Comparison of ENCODE assay signal across 22 cellular contexts in the genomic region with DNA sequence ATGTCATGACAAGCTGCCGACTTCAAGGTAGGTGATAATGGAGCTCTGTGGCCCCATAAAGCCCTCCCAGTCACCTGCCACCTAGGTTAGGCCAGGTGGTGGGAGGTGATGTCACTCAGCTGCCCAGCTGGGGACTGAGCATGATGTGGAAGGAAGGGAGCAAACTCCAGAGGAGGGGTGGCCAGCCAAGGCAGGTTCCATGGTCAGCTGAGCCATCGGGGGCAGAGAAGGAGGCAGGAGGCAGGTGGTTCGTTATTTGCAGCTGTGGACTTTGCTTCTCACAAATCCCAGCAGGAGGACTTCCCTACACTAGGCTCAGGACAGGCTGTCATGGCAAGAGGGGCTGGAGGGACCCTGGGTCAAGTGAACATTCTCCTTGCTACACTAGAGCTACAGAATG. TPM values are rescaled to one million over a fixed set of nuclear protein-coding genes. Genes with fewer than 3 reads are reported as not detected.
DNase-seq lines count a peak whose midpoint lies in the region; ATAC-seq, FAIRE-seq and TF ChIP-seq lines count a peak whose summit lies in the region.
"Had no signal": no experiment of that assay in that cellular context is flagged by ENCODE, and none has a peak within 500 bp of the region (broad histone marks: within the 10 kb centered on the region; RNA-seq: fewer than 3 reads in every experiment).

No MANE protein-coding gene starts in this region.

- H3K9ac ChIP-seq in HepG2 (ENCODE audit: insufficient read depth, low read depth, low read length): no peak overlapping the region

- H3K27ac Mint-ChIP-seq in MCF 10A (ENCODE audit: low read depth, unreplicated experiment): no peak overlapping the region
- H3K27ac Mint-ChIP-seq: IgD-negative memory B cell had no signal

- TF ChIP-seq EP300 in HepG2 (IDR thresholded peaks at IDR 0.05; ENCODE audit: low read depth in 2 of 2, low read length in 2 of 2): no peak
- no peak for TF ChIP-seq EP300 in HepG2 (CRISPR knock-in tag; IDR thresholded peaks at IDR 0.05; ENCODE audit: borderline replicate concordance)
- TF ChIP-seq EP300 in ovary (IDR thresholded peaks at IDR 0.05): no peak

- H3F3A ChIP-seq in PC-9 (ENCODE audit: insufficient read depth, low read depth): no peaks in the 10 kb centered on the region; the same call in 1 of the 2 replicates

- DNase-seq in breast epithelium (ENCODE audit: low spot score in 2 of 2): no peak
- DNase-seq in MCF 10A (ENCODE audit: unreplicated experiment): no peak
- no peak for DNase-seq in PC-9
- no peak for DNase-seq in HepG2 (ENCODE audit: low spot score)
- no peak for DNase-seq in hypothalamus (lab: John Stamatoyannopoulos, UW)
- DNase-seq in ovary: no peak
- DNase-seq in vagina (ENCODE audit: extremely low spot score in 2 of 2): no peak
- DNase-seq in SHP77 (lab: John Stamatoyannopoulos, UW): no peak
- DNase-seq: COR-L47, DMS153, H7, NCI-H1105 treated with DMSO at 0.1 percent for 48 hours, NCI-H187 treated with DMSO at 0.1 percent for 48 hours, NCI-H2171, NCI-H748 treated with DMSO at 0.1 percent for 48 hours, SHP77 treated with DMSO at 0.1 percent for 48 hours had no signal

- intact Hi-C loops in breast epithelium (cut with DNase I; ENCODE audit: low total_unique reads): no loop called here
- intact Hi-C loops in MCF 10A (cut with micrococcal nuclease): no loop called here
- intact Hi-C loops in PC-9 (cut with micrococcal nuclease; ENCODE audit: unreplicated experiment): no loop called here
- intact Hi-C loops in HepG2 (cut with micrococcal nuclease; ENCODE audit: unreplicated experiment): no loop called here
- intact Hi-C loops in ovary (cut with DNase I): no loop called here
- intact Hi-C loops in vagina (cut with DNase I): no loop called here

- peaks cover 10% of the 10 kb centered on the region for H3K36me3 Mint-ChIP-seq in MCF 10A (ENCODE audit: insufficient read depth, unreplicated experiment)
- H3K36me3 Mint-ChIP-seq: CD14-positive monocyte had no signal

- H3K27me3 Mint-ChIP-seq in MCF 10A (ENCODE audit: insufficient read depth, unreplicated experiment): no peaks in the 10 kb centered on the region
- H3K27me3 Mint-ChIP-seq: IgD-negative memory B cell had no signal

- POLR2A ChIA-PET in MCF 10A (lab: Yijun Ruan, JAX) (interaction anchor here (2.8 kb wide), 1 partner anchor 9 kb away, joined by 8 read pairs; no protein-coding TSS in a partner anchor), PC-9 (lab: Charles Lee; ENCODE audit: unreplicated experiment) (interaction anchor here (0.6 to 0.7 kb wide), 2 partner anchors 124 to 163 kb away, joined by 3 to 9 read pairs; partner anchors contain the start of gene TIMM17B), HepG2 (lab: Yijun Ruan, JAX) (interaction anchor here (1.1 kb wide), 1 partner anchor 40 kb away, joined by 4 read pairs; no protein-coding TSS in a partner anchor)

- TF ChIP-seq POLR2A in breast epithelium (IDR thresholded peaks at IDR 0.05) (no peak), HepG2 (IDR thresholded peaks at IDR 0.05; ENCODE audit: insufficient read depth in 1 of 2, low read depth in 2 of 2, low read length in 2 of 2) (no peak), ovary (IDR thresholded peaks at IDR 0.05) (no peak), vagina (IDR thresholded peaks at IDR 0.05) (no peak)

- no peaks in the 10 kb centered on the region for H4K20me1 ChIP-seq in PC-9 (ENCODE audit: insufficient read depth)
- no peaks in the 10 kb centered on the region for H4K20me1 ChIP-seq in HepG2 (ENCODE audit: insufficient read depth, low read length)

- H3K4me3 Mint-ChIP-seq in MCF 10A (ENCODE audit: unreplicated experiment): no peak overlapping the region
- H3K4me3 Mint-ChIP-seq: CD14-positive monocyte had no signal

- no peaks in the 10 kb centered on the region for H3K4me1 ChIP-seq in breast epithelium
- no peaks in the 10 kb centered on the region for H3K4me1 ChIP-seq in PC-9 (replicated peaks; ENCODE audit: insufficient read depth)
- H3K4me1 ChIP-seq in HepG2 (ENCODE audit: insufficient read depth, low read length): peaks cover 26% of the 10 kb centered on the region
- H3K4me1 ChIP-seq in ovary (ENCODE audit: insufficient read depth): no peaks in the 10 kb centered on the region
- H3K4me1 ChIP-seq in vagina: peaks cover 4% of the 10 kb centered on the region
- H3K4me1 ChIP-seq: Peyer's patch had no signal

- H3K4me2 ChIP-seq in PC-9: peak overlapping the region; percentile 62; the same call in 1 of the 2 replicates
- H3K4me2 ChIP-seq in HepG2 (ENCODE audit: low read depth, low read length): no peak overlapping the region

- H3K79me2 ChIP-seq in PC-9 (ENCODE audit: low read depth) (peaks cover 7% of the 10 kb centered on the region; the same call in 1 of the 2 replicates), HepG2 (ENCODE audit: insufficient read depth, low read length) (no peaks in the 10 kb centered on the region)

- ATAC-seq in HepG2: no peak; the same call in 2 of the 3 replicates
- ATAC-seq: SK-N-SH treated with all-trans-retinoic acid at 6 μM for 48 hours had no signal

- CTCF ChIA-PET in MCF 10A (lab: Yijun Ruan, JAX) (interaction anchor here (0.6 to 1.5 kb wide), 3 partner anchors 20 to 95 kb away, joined by 3 to 4 read pairs (median 3); no protein-coding TSS in a partner anchor), PC-9 (lab: Charles Lee) (no interaction called here), HepG2 (lab: Yijun Ruan, JAX; ENCODE audit: low intra/inter-chr PET ratio, low total read pairs) (no interaction called here)

- no peaks in the 10 kb centered on the region for H3K9me3 Mint-ChIP-seq in MCF 10A (ENCODE audit: unreplicated experiment)
- H3K9me3 Mint-ChIP-seq: IgD-negative memory B cell had no signal

- no peaks in the 10 kb centered on the region for H3K36me3 ChIP-seq in breast epithelium
- no peaks in the 10 kb centered on the region for H3K36me3 ChIP-seq in PC-9 (ENCODE audit: low read depth)
- H3K36me3 ChIP-seq in HepG2 (replicated peaks in 1 of 2; ENCODE audit: control insufficient read depth in 1 of 2, insufficient read depth in 2 of 2, low read length in 2 of 2): no peaks in the 10 kb centered on the region; a peak in 2 of 5 replicates
- no peaks in the 10 kb centered on the region for H3K36me3 ChIP-seq in ovary
- H3K36me3 ChIP-seq in vagina: peaks cover 0 to 5% of the 10 kb centered on the region in 2 donors
- H3K36me3 ChIP-seq: Peyer's patch had no signal

- peak overlapping the region; percentile 35 to 87 for H3K27ac ChIP-seq in breast epithelium
- no peak overlapping the region for H3K27ac ChIP-seq in PC-9
- H3K27ac ChIP-seq in HepG2 (ENCODE audit: extremely low read length, insufficient read depth, low read length): no peak overlapping the region
- no peak overlapping the region for H3K27ac ChIP-seq in ovary
- H3K27ac ChIP-seq in vagina: no peak overlapping the region

- no peaks in the 10 kb centered on the region for H3K4me1 Mint-ChIP-seq in MCF 10A (ENCODE audit: insufficient read depth, unreplicated experiment)
- H3K4me1 Mint-ChIP-seq: CD14-positive monocyte had no signal

- FAIRE-seq in HepG2 (lab: Jason Lieb, UNC): no peak
- FAIRE-seq: GM19239 had no signal

- H2AFZ ChIP-seq in PC-9 (no peak overlapping the region), HepG2 (ENCODE audit: low read length) (no peak overlapping the region)

- no peaks in the 10 kb centered on the region for H3K9me3 ChIP-seq in breast epithelium
- H3K9me3 ChIP-seq in PC-9 (ENCODE audit: insufficient read depth, low read depth): no peaks in the 10 kb centered on the region
- H3K9me3 ChIP-seq in HepG2 (ENCODE audit: low read length): no peaks in the 10 kb centered on the region
- H3K9me3 ChIP-seq in ovary: no peaks in the 10 kb centered on the region
- no peaks in the 10 kb centered on the region for H3K9me3 ChIP-seq in vagina
- H3K9me3 ChIP-seq: Peyer's patch had no signal

- H3K4me3 ChIP-seq in breast epithelium (no peak overlapping the region), PC-9 (no peak overlapping the region), HepG2 (replicated peaks in 1 of 3; ENCODE audit: insufficient read depth in 1 of 3, low read depth in 2 of 3, low read length in 3 of 3) (no peak overlapping the region), ovary (no peak overlapping the region), vagina (no peak overlapping the region)
- H3K4me3 ChIP-seq: Peyer's patch had no signal

- H3K27me3 ChIP-seq in breast epithelium (peaks cover 0 to 26% of the 10 kb centered on the region in 2 donors), PC-9 (ENCODE audit: insufficient read depth, low read depth) (no peaks in the 10 kb centered on the region), HepG2 (ENCODE audit: control insufficient read depth in 1 of 2, insufficient read depth in 2 of 2, low read length in 2 of 2) (no peaks in the 10 kb centered on the region), ovary (no peaks in the 10 kb centered on the region), vagina (no peaks in the 10 kb centered on the region)
- H3K27me3 ChIP-seq: Peyer's patch had no signal

- TF ChIP-seq CTCF in breast epithelium (IDR thresholded peaks at IDR 0.05) (no peak), MCF 10A (IDR thresholded peaks at IDR 0.05; ENCODE audit: unreplicated experiment) (no peak), PC-9 (conservative IDR thresholded peaks at IDR 0.05) (no peak), HepG2 (CRISPR knock-in tag; IDR thresholded peaks at IDR 0.05) (no peak), ovary (IDR thresholded peaks at IDR 0.05) (no peak), vagina (IDR thresholded peaks at IDR 0.05) (no peak)

- in situ Hi-C loops in HepG2 (cut with HindIII; ENCODE audit: extremely low pct_ligation_motif_present, low pct_unique_long_range_greater_than_20kb): no loop called here

- H3K9me2 ChIP-seq in PC-9 (ENCODE audit: insufficient read depth): no peaks in the 10 kb centered on the region

- BruUV-seq in MCF 10A (replicated peaks; lab: Mats Ljungman, UMichigan): no TSS peak
- no TSS peak for BruUV-seq in PC-9 (replicated peaks; lab: Mats Ljungman, UMichigan)
- no TSS peak for BruUV-seq in HepG2 (replicated peaks; lab: Mats Ljungman, UMichigan)

- TF ChIP-seq RAD21 in HepG2 (CRISPR knock-in tag; IDR thresholded peaks at IDR 0.05): no peak

- no CpG with 5 or more reads among the region's 3 CpGs for WGBS in HepG2 (ENCODE audit: low lambda C conversion rate)
- 72 to 81% (median 77%) methylated on average over 3 of the region's 3 CpGs for WGBS in ovary, 3 donors

RNA-seq across cellular contexts. Expression of gene CCDC120, which starts 2.1 kb away (rescaled TPM):
- total RNA-seq in breast epithelium (1 to 10 TPM in 2 of 3 donors, under 1 TPM in 1; 0.80 to 6.3 (median 4.3) TPM), MCF 10A (2022) (10.3 and 14.4 TPM in 2 replicates), PC-9 (2021) (20.6 and 23.9 TPM in 2 replicates), HepG2 (2016; rRNA removed; fragmentation: Illumina TruSeq; extraction: Trizol) (0.89 and 1.3 TPM in 2 replicates), ovary (10 to 100 TPM in 3 of 7 donors, 1 to 10 TPM in 4; 3.3 to 11.2 (median 9.9) TPM), vagina (8.6 TPM)
- 0.30 and 0.44 TPM in 2 replicates for total RNA-seq in HepG2 (2016; cell fraction: cytosol; rRNA removed; fragmentation: Illumina TruSeq; extraction: Trizol; ENCODE audit: low read depth)
- total RNA-seq in HepG2 (2016; cell fraction: insoluble cytoplasmic fraction; rRNA removed; fragmentation: Illumina TruSeq; extraction: Trizol): 0.61 and 1.2 TPM in 2 replicates
- total RNA-seq in HepG2 (2016; cell fraction: membrane; rRNA removed; fragmentation: Illumina TruSeq; extraction: Trizol): 0.83 and 0.90 TPM in 2 replicates
- 1.0 and 2.0 TPM in 2 replicates for total RNA-seq in HepG2 (2016; cell fraction: nucleus; rRNA removed; fragmentation: Illumina TruSeq; extraction: Trizol)
- polyA plus RNA-seq in HepG2 (2011; rRNA removed) (3.2 and 3.7 TPM in 2 replicates), ovary (1 to 10 TPM; 3.8 to 4.6 TPM)
- 1.7 and 2.1 TPM in 2 replicates for polyA plus RNA-seq in HepG2 (2011; cell fraction: cytosol; rRNA removed)
- polyA plus RNA-seq in HepG2 (2011; cell fraction: nucleus; rRNA removed): 11.3 and 13.0 TPM in 2 replicates
- 3.2 and 3.9 TPM in 2 replicates for polyA plus RNA-seq in HepG2 (2012)
- 0.15 and 0.16 TPM in 2 replicates for polyA plus RNA-seq in HepG2 (2016; cell fraction: cytosol; fragmentation: Illumina TruSeq; extraction: Trizol; ENCODE audit: low read depth)
- polyA plus RNA-seq in HepG2 (2016; cell fraction: insoluble cytoplasmic fraction; fragmentation: Illumina TruSeq; extraction: Trizol; ENCODE audit: low read depth): 2.4 and 3.0 TPM in 2 replicates
- 0.78 and 1.0 TPM in 2 replicates for polyA plus RNA-seq in HepG2 (2016; cell fraction: membrane; fragmentation: Illumina TruSeq; extraction: Trizol; ENCODE audit: low read depth)
- 7.3 TPM in 2 replicates for polyA plus RNA-seq in HepG2 (2016; cell fraction: nucleus; fragmentation: Illumina TruSeq; extraction: Trizol; ENCODE audit: insufficient read depth, low read depth)
- 3.1 and 4.9 TPM in 2 replicates for polyA minus RNA-seq in HepG2 (2011; rRNA and poly(A)+ RNA removed; ENCODE audit: low replicate concordance)
- polyA minus RNA-seq in HepG2 (2011; cell fraction: cytosol; rRNA and poly(A)+ RNA removed): 1.3 and 1.4 TPM in 2 replicates
- 2.8 and 4.2 TPM in 2 replicates for polyA minus RNA-seq in HepG2 (2011; cell fraction: nucleus; rRNA and poly(A)+ RNA removed)
- total RNA-seq: LHCN-M2 had no signal

RNA-seq across cellular contexts. Expression of gene PRAF2, which starts 12.9 kb away (rescaled TPM):
- total RNA-seq in breast epithelium: 10 to 100 TPM in 1 of 3 donors, 1 to 10 TPM in 2; 5.9 to 18.4 (median 6.6) TPM
- total RNA-seq in MCF 10A (2022): 32.1 and 34.5 TPM in 2 replicates
- total RNA-seq in PC-9 (2021): 12.8 and 17.6 TPM in 2 replicates
- total RNA-seq in HepG2 (2016; rRNA removed; fragmentation: Illumina TruSeq; extraction: Trizol): 0.33 TPM in 1 of 2 replicates, not detected in the other
- not detected in 2 replicates for total RNA-seq in HepG2 (2016; cell fraction: cytosol; rRNA removed; fragmentation: Illumina TruSeq; extraction: Trizol; ENCODE audit: low read depth)
- 0.37 TPM in 1 of 2 replicates, not detected in the other for total RNA-seq in HepG2 (2016; cell fraction: insoluble cytoplasmic fraction; rRNA removed; fragmentation: Illumina TruSeq; extraction: Trizol)
- total RNA-seq in HepG2 (2016; cell fraction: membrane; rRNA removed; fragmentation: Illumina TruSeq; extraction: Trizol): not detected in 2 replicates
- 1.0 TPM in 1 of 2 replicates, not detected in the other for total RNA-seq in HepG2 (2016; cell fraction: nucleus; rRNA removed; fragmentation: Illumina TruSeq; extraction: Trizol)
- polyA plus RNA-seq in HepG2 (2011; rRNA removed): 2.6 and 4.3 TPM in 2 replicates
- 0.94 and 1.1 TPM in 2 replicates for polyA plus RNA-seq in HepG2 (2011; cell fraction: cytosol; rRNA removed)
- polyA plus RNA-seq in HepG2 (2011; cell fraction: nucleus; rRNA removed): 16.4 and 19.7 TPM in 2 replicates
- polyA plus RNA-seq in HepG2 (2012): 2.0 and 3.1 TPM in 2 replicates
- polyA plus RNA-seq in HepG2 (2016; cell fraction: cytosol; fragmentation: Illumina TruSeq; extraction: Trizol; ENCODE audit: low read depth): 0.26 TPM in 1 of 2 replicates, not detected in the other
- 0.58 TPM in 1 of 2 replicates, not detected in the other for polyA plus RNA-seq in HepG2 (2016; cell fraction: insoluble cytoplasmic fraction; fragmentation: Illumina TruSeq; extraction: Trizol; ENCODE audit: low read depth)
- 0.17 and 0.50 TPM in 2 replicates for polyA plus RNA-seq in HepG2 (2016; cell fraction: membrane; fragmentation: Illumina TruSeq; extraction: Trizol; ENCODE audit: low read depth)
- 3.4 and 4.5 TPM in 2 replicates for polyA plus RNA-seq in HepG2 (2016; cell fraction: nucleus; fragmentation: Illumina TruSeq; extraction: Trizol; ENCODE audit: insufficient read depth, low read depth)
- polyA minus RNA-seq in HepG2 (2011; rRNA and poly(A)+ RNA removed; ENCODE audit: low replicate concordance): 0.84 and 7.9 TPM in 2 replicates
- polyA minus RNA-seq in HepG2 (2011; cell fraction: cytosol; rRNA and poly(A)+ RNA removed): not detected in 2 replicates
- polyA minus RNA-seq in HepG2 (2011; cell fraction: nucleus; rRNA and poly(A)+ RNA removed): 1.7 and 5.3 TPM in 2 replicates
- 10 to 100 TPM; 14.4 to 54.0 (median 29.3) TPM for total RNA-seq in ovary
- 10 to 100 TPM; 29.1 to 51.2 TPM for polyA plus RNA-seq in ovary
- 24.1 TPM for total RNA-seq in vagina

RNA-seq across cellular contexts. Expression of gene TFE3, which starts 17.8 kb away (rescaled TPM):
- total RNA-seq in breast epithelium: 10 to 100 TPM; 44.1 to 93.3 (median 52.1) TPM
- total RNA-seq in MCF 10A (2022): 45.3 and 71.7 TPM in 2 replicates
- total RNA-seq in PC-9 (2021): 27.2 and 33.7 TPM in 2 replicates
- 8.8 and 12.3 TPM in 2 replicates for total RNA-seq in HepG2 (2016; rRNA removed; fragmentation: Illumina TruSeq; extraction: Trizol)
- 7.1 and 7.8 TPM in 2 replicates for total RNA-seq in HepG2 (2016; cell fraction: cytosol; rRNA removed; fragmentation: Illumina TruSeq; extraction: Trizol; ENCODE audit: low read depth)
- 7.3 and 11.4 TPM in 2 replicates for total RNA-seq in HepG2 (2016; cell fraction: insoluble cytoplasmic fraction; rRNA removed; fragmentation: Illumina TruSeq; extraction: Trizol)
- total RNA-seq in HepG2 (2016; cell fraction: membrane; rRNA removed; fragmentation: Illumina TruSeq; extraction: Trizol): 19.2 and 21.8 TPM in 2 replicates
- 7.7 and 10.3 TPM in 2 replicates for total RNA-seq in HepG2 (2016; cell fraction: nucleus; rRNA removed; fragmentation: Illumina TruSeq; extraction: Trizol)
- 8.3 and 13.1 TPM in 2 replicates for polyA plus RNA-seq in HepG2 (2011; rRNA removed)
- 7.3 and 11.0 TPM in 2 replicates for polyA plus RNA-seq in HepG2 (2011; cell fraction: cytosol; rRNA removed)
- polyA plus RNA-seq in HepG2 (2011; cell fraction: nucleus; rRNA removed): 18.5 and 24.4 TPM in 2 replicates
- polyA plus RNA-seq in HepG2 (2012): 13.3 and 22.4 TPM in 2 replicates
- polyA plus RNA-seq in HepG2 (2016; cell fraction: cytosol; fragmentation: Illumina TruSeq; extraction: Trizol; ENCODE audit: low read depth): 12.4 and 13.7 TPM in 2 replicates
- polyA plus RNA-seq in HepG2 (2016; cell fraction: insoluble cytoplasmic fraction; fragmentation: Illumina TruSeq; extraction: Trizol; ENCODE audit: low read depth): 17.3 and 24.4 TPM in 2 replicates
- 30.6 and 31.9 TPM in 2 replicates for polyA plus RNA-seq in HepG2 (2016; cell fraction: membrane; fragmentation: Illumina TruSeq; extraction: Trizol; ENCODE audit: low read depth)
- 31.0 and 32.9 TPM in 2 replicates for polyA plus RNA-seq in HepG2 (2016; cell fraction: nucleus; fragmentation: Illumina TruSeq; extraction: Trizol; ENCODE audit: insufficient read depth, low read depth)
- 19.4 and 40.0 TPM in 2 replicates for polyA minus RNA-seq in HepG2 (2011; rRNA and poly(A)+ RNA removed; ENCODE audit: low replicate concordance)
- 13.7 and 14.2 TPM in 2 replicates for polyA minus RNA-seq in HepG2 (2011; cell fraction: cytosol; rRNA and poly(A)+ RNA removed)
- polyA minus RNA-seq in HepG2 (2011; cell fraction: nucleus; rRNA and poly(A)+ RNA removed): 12.0 and 14.9 TPM in 2 replicates
- 10 to 100 TPM; 44.8 to 69.4 (median 57.3) TPM for total RNA-seq in ovary
- polyA plus RNA-seq in ovary: 10 to 100 TPM; 42.1 to 49.2 TPM
- 87.4 TPM for total RNA-seq in vagina

RNA-seq across cellular contexts. Expression of gene WDR45, which starts 18.8 kb away (rescaled TPM):
- total RNA-seq in breast epithelium (100 to 1,000 TPM in 1 of 3 donors, 10 to 100 TPM in 2; 95.7 to 134 (median 98.6) TPM), MCF 10A (2022) (93.0 and 96.9 TPM in 2 replicates), PC-9 (2021) (36.7 and 43.4 TPM in 2 replicates), HepG2 (2016; rRNA removed; fragmentation: Illumina TruSeq; extraction: Trizol) (14.0 and 16.4 TPM in 2 replicates), ovary (10 to 100 TPM; 55.3 to 89.7 (median 76.5) TPM), vagina (72.7 TPM)
- total RNA-seq in HepG2 (2016; cell fraction: cytosol; rRNA removed; fragmentation: Illumina TruSeq; extraction: Trizol; ENCODE audit: low read depth): 18.4 and 20.2 TPM in 2 replicates
- 16.0 and 19.4 TPM in 2 replicates for total RNA-seq in HepG2 (2016; cell fraction: insoluble cytoplasmic fraction; rRNA removed; fragmentation: Illumina TruSeq; extraction: Trizol)
- 18.8 and 22.7 TPM in 2 replicates for total RNA-seq in HepG2 (2016; cell fraction: membrane; rRNA removed; fragmentation: Illumina TruSeq; extraction: Trizol)
- 17.9 and 19.4 TPM in 2 replicates for total RNA-seq in HepG2 (2016; cell fraction: nucleus; rRNA removed; fragmentation: Illumina TruSeq; extraction: Trizol)
- polyA plus RNA-seq in HepG2 (2011; rRNA removed) (65.5 and 91.1 TPM in 2 replicates), ovary (10 to 100 TPM; 56.1 to 80.4 TPM)
- 48.7 and 57.4 TPM in 2 replicates for polyA plus RNA-seq in HepG2 (2011; cell fraction: cytosol; rRNA removed)
- 386 and 474 TPM in 2 replicates for polyA plus RNA-seq in HepG2 (2011; cell fraction: nucleus; rRNA removed)
- 30.1 and 49.9 TPM in 2 replicates for polyA plus RNA-seq in HepG2 (2012)
- 15.5 and 17.3 TPM in 2 replicates for polyA plus RNA-seq in HepG2 (2016; cell fraction: cytosol; fragmentation: Illumina TruSeq; extraction: Trizol; ENCODE audit: low read depth)
- polyA plus RNA-seq in HepG2 (2016; cell fraction: insoluble cytoplasmic fraction; fragmentation: Illumina TruSeq; extraction: Trizol; ENCODE audit: low read depth): 18.7 and 19.8 TPM in 2 replicates
- 14.2 and 18.3 TPM in 2 replicates for polyA plus RNA-seq in HepG2 (2016; cell fraction: membrane; fragmentation: Illumina TruSeq; extraction: Trizol; ENCODE audit: low read depth)
- polyA plus RNA-seq in HepG2 (2016; cell fraction: nucleus; fragmentation: Illumina TruSeq; extraction: Trizol; ENCODE audit: insufficient read depth, low read depth): 44.7 and 54.6 TPM in 2 replicates
- polyA minus RNA-seq in HepG2 (2011; rRNA and poly(A)+ RNA removed; ENCODE audit: low replicate concordance): 64.1 and 271 TPM in 2 replicates
- polyA minus RNA-seq in HepG2 (2011; cell fraction: cytosol; rRNA and poly(A)+ RNA removed): 14.8 and 18.8 TPM in 2 replicates
- polyA minus RNA-seq in HepG2 (2011; cell fraction: nucleus; rRNA and poly(A)+ RNA removed): 53.6 and 83.3 TPM in 2 replicates

RNA-seq across cellular contexts. Expression of gene GRIPAP1, which starts 58.9 kb away (rescaled TPM):
- total RNA-seq in breast epithelium (10 to 100 TPM; 31.4 to 47.2 (median 34.1) TPM), MCF 10A (2022) (49.6 and 51.0 TPM in 2 replicates), PC-9 (2021) (33.6 and 35.2 TPM in 2 replicates), HepG2 (2016; rRNA removed; fragmentation: Illumina TruSeq; extraction: Trizol) (15.0 and 16.1 TPM in 2 replicates), ovary (10 to 100 TPM; 21.9 to 45.0 (median 31.2) TPM), vagina (27.5 TPM)
- total RNA-seq in HepG2 (2016; cell fraction: cytosol; rRNA removed; fragmentation: Illumina TruSeq; extraction: Trizol; ENCODE audit: low read depth): 1.7 and 2.0 TPM in 2 replicates
- 14.6 and 16.4 TPM in 2 replicates for total RNA-seq in HepG2 (2016; cell fraction: insoluble cytoplasmic fraction; rRNA removed; fragmentation: Illumina TruSeq; extraction: Trizol)
- total RNA-seq in HepG2 (2016; cell fraction: membrane; rRNA removed; fragmentation: Illumina TruSeq; extraction: Trizol): 3.5 and 4.0 TPM in 2 replicates
- total RNA-seq in HepG2 (2016; cell fraction: nucleus; rRNA removed; fragmentation: Illumina TruSeq; extraction: Trizol): 12.0 and 14.5 TPM in 2 replicates
- polyA plus RNA-seq in HepG2 (2011; rRNA removed) (22.6 and 24.7 TPM in 2 replicates), ovary (10 to 100 TPM; 20.0 to 40.5 TPM)
- polyA plus RNA-seq in HepG2 (2011; cell fraction: cytosol; rRNA removed): 12.3 and 13.1 TPM in 2 replicates
- polyA plus RNA-seq in HepG2 (2011; cell fraction: nucleus; rRNA removed): 95.2 and 107 TPM in 2 replicates
- polyA plus RNA-seq in HepG2 (2012): 19.3 and 22.4 TPM in 2 replicates
- polyA plus RNA-seq in HepG2 (2016; cell fraction: cytosol; fragmentation: Illumina TruSeq; extraction: Trizol; ENCODE audit: low read depth): 0.53 and 0.80 TPM in 2 replicates
- polyA plus RNA-seq in HepG2 (2016; cell fraction: insoluble cytoplasmic fraction; fragmentation: Illumina TruSeq; extraction: Trizol; ENCODE audit: low read depth): 16.6 and 18.3 TPM in 2 replicates
- polyA plus RNA-seq in HepG2 (2016; cell fraction: membrane; fragmentation: Illumina TruSeq; extraction: Trizol; ENCODE audit: low read depth): 1.8 and 1.9 TPM in 2 replicates
- polyA plus RNA-seq in HepG2 (2016; cell fraction: nucleus; fragmentation: Illumina TruSeq; extraction: Trizol; ENCODE audit: insufficient read depth, low read depth): 42.4 and 61.4 TPM in 2 replicates
- polyA minus RNA-seq in HepG2 (2011; rRNA and poly(A)+ RNA removed; ENCODE audit: low replicate concordance): 11.0 and 38.4 TPM in 2 replicates
- 5.4 and 5.6 TPM in 2 replicates for polyA minus RNA-seq in HepG2 (2011; cell fraction: cytosol; rRNA and poly(A)+ RNA removed)
- 19.6 and 21.1 TPM in 2 replicates for polyA minus RNA-seq in HepG2 (2011; cell fraction: nucleus; rRNA and poly(A)+ RNA removed)

Comparison
In these comparisons a context has a peak if more than half of its experiments do, and no peak if none do; other contexts are left out.
1. H3K27ac ChIP-seq: peak in breast epithelium (2 of 2); none in PC-9 (single experiment), HepG2 (single experiment), ovary (0 of 2) and vagina (single experiment).